ENCODE assay signal across 8 cellular contexts in the genomic region with DNA sequence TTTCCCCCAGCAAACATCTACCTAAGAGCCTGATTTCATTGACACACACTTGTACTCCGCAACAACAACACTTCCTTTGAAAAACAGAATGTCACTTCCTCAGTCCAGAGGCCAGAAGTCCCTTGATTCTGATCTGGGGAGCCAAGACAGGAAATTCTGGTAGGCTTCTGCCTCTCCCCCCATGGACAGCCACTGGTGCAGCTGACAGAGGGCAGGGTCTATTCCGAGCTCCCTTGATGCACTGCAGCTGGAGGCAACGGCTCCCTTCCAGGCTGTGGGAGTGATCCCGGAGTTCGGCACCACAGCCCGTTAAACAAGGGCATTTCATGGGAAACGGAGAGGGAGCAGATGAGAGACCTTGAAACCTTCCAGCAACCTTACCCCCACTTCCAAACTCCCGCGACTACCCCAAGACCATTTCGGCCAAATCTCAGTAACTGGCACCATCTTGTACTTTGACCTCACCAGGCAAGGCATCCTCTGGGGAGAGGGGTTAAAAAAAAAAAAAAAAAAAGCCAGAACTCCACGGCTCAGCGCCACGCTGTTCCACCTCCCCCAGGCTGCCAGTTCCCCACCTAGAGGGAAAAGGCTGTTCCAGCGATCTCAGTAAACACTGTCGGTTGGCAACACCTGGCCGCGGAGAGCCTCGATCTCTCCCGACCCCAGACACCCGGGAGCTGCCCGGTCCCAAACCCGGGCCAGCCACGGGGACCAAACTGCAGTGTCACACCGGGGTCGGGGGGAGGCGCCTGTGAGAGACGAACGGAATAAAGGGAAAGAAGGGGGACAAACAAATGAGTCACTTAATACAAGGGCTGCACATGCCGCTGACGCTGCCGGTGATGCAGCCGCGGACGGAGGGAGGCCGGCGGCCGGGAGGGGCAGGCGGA. TPM values are rescaled to one million over a fixed set of nuclear protein-coding genes. Genes with fewer than 3 reads are reported as not detected.
DNase-seq lines count a peak whose midpoint lies in the region; ATAC-seq and TF ChIP-seq lines count a peak whose summit lies in the region.

No MANE protein-coding gene starts in this region.

- intact Hi-C loops in mammary epithelial cell (cut with micrococcal nuclease): loop anchor here (1.0 kb wide), 1 partner anchor 188 kb away; no protein-coding TSS in a partner anchor
- intact Hi-C loops in spleen (cut with DNase I; ENCODE audit: low total_unique reads): loop anchor here (5.0 kb wide), 1 partner anchor 146 kb away; no protein-coding TSS in a partner anchor

- WGBS in mammary epithelial cell (ENCODE audit: low coverage, missing lambda C conversion rate): 9% methylated on average over 22 of the region's 38 CpGs
- WGBS in spleen, 5 donors: 1 to 4% (median 2%) methylated on average over 37 to 38 of the region's 38 CpGs

- H3K27me3 ChIP-seq in mammary epithelial cell (ENCODE audit: insufficient read depth, low read length): no peaks in the 10 kb centered on the region
- H3K27me3 ChIP-seq in spleen (replicated peaks in 1 of 7): no peaks in the 10 kb centered on the region

- dilution Hi-C loops in mammary epithelial cell (cut with HindIII; ENCODE audit: low sequenced_read_pairs): no loop called here

- peak overlapping the region; percentile 76 for H3K4me3 ChIP-seq in WI38 (ENCODE audit: low read depth, low read length)
- H3K4me3 ChIP-seq in mammary epithelial cell (replicated peaks in 1 of 3; ENCODE audit: insufficient read depth in 1 of 3, low read depth in 2 of 3, low read length in 3 of 3): peak overlapping the region; percentile 55 to 64 (median 62)
- peak overlapping the region; percentile 58 to 81 (median 73) for H3K4me3 ChIP-seq in spleen

- peak overlapping the region; percentile 44 for H3K9ac ChIP-seq in mammary epithelial cell (ENCODE audit: insufficient read depth, low read length)

- TF ChIP-seq POLR2A in spleen (IDR thresholded peaks at IDR 0.05): peak in 2 of 3 donors; percentile 47 to 52

- H3K36me3 ChIP-seq in mammary epithelial cell (ENCODE audit: insufficient read depth, low read length) (no peaks in the 10 kb centered on the region), spleen (no peaks in the 10 kb centered on the region)

- no peaks in the 10 kb centered on the region for H3K9me3 ChIP-seq in mammary epithelial cell (replicated peaks; ENCODE audit: insufficient read depth, low read length)
- H3K9me3 ChIP-seq in spleen: no peaks in the 10 kb centered on the region

- H4K20me1 ChIP-seq in mammary epithelial cell (ENCODE audit: insufficient read depth, low read length): no peaks in the 10 kb centered on the region

- H3K27ac ChIP-seq in mammary epithelial cell (ENCODE audit: insufficient read depth, low read depth, low read length) (no peak overlapping the region), spleen (peak overlapping the region; percentile 92 to 100 (median 98))

- peak overlapping the region; percentile 85 for H2AFZ ChIP-seq in mammary epithelial cell (ENCODE audit: low read depth, low read length)

- no peaks in the 10 kb centered on the region for H3K79me2 ChIP-seq in mammary epithelial cell (ENCODE audit: insufficient read depth, low read length)

- BruUV-seq in mammary epithelial cell (replicated peaks; lab: Mats Ljungman, UMichigan): no TSS peak

- ATAC-seq in GM18861 (IDR thresholded peaks at IDR 0.05; ENCODE audit: unreplicated experiment) (peak; percentile 41), HG03108 (IDR thresholded peaks at IDR 0.05; ENCODE audit: unreplicated experiment) (peak; percentile 38)

- CTCF ChIA-PET in mammary epithelial cell (lab: Charles Lee; ENCODE audit: low non-redundant PET): interaction anchor here (0.7 kb wide), 1 partner anchor 114 kb away, joined by 9 read pairs; no protein-coding TSS in a partner anchor

- peak overlapping the region; percentile 94 for H3K4me2 ChIP-seq in mammary epithelial cell (ENCODE audit: insufficient read depth, low read depth, low read length)

- DNase-seq in 8988T (peak; percentile 74), NCI-H2196 (lab: John Stamatoyannopoulos, UW; ENCODE audit: unreplicated experiment) (peak; percentile 76), mammary epithelial cell (peak; percentile 61), inferior parietal cortex (ENCODE audit: extremely low spot score) (peak; percentile 79), spleen (peak; percentile 95)

- TF ChIP-seq CTCF in WI38 (IDR thresholded peaks at IDR 0.05; ENCODE audit: low read depth, low read length) (peak; percentile 36), mammary epithelial cell (conservative IDR thresholded peaks at IDR 0.05 in 1 of 2, IDR thresholded peaks at IDR 0.05 in 1 of 2; ENCODE audit: extremely low read depth in 1 of 2, insufficient read depth in 1 of 2, low read depth in 1 of 2, low read length in 2 of 2) (peak in 1 of 2 donors; percentile 41), spleen (IDR thresholded peaks at IDR 0.05 in 8 of 11, conservative IDR thresholded peaks at IDR 0.05 in 3 of 11) (peak; percentile 20 to 76 (median 51))

- H3K4me1 ChIP-seq in mammary epithelial cell (ENCODE audit: insufficient read depth, low read length) (peaks cover 9% of the 10 kb centered on the region), spleen (peaks cover 8 to 84% (median 59%) of the 10 kb centered on the region in 6 donors)

- in situ Hi-C loops in mammary epithelial cell (cut with MboI; ENCODE audit: low sequenced_read_pairs in 2 of 2): loop anchor here (10.0 kb wide), 1 partner anchor 148 kb away; no protein-coding TSS in a partner anchor

RNA-seq across cellular contexts. Expression of a gene that starts 1.1 kb away (rescaled TPM):
- total RNA-seq in mammary epithelial cell: 1 to 10 TPM; 1.0 to 4.3 TPM
- 0.40 TPM for polyA plus RNA-seq in mammary epithelial cell
- 2.0 TPM for polyA minus RNA-seq in mammary epithelial cell
- 10 to 100 TPM; 43.9 to 57.7 (median 50.0) TPM for total RNA-seq in spleen
- 1 to 10 TPM; 2.3 to 6.8 (median 2.5) TPM for polyA plus RNA-seq in spleen

Comparison
In these comparisons a context has a peak if more than half of its experiments do, and no peak if none do; other contexts are left out.
1. RNA of a gene that starts 1.1 kb away (total RNA-seq): 43.9 to 57.7 TPM in spleen; 1.0 to 4.3 TPM in mammary epithelial cell; every median in the first group is over 4 times any median in the second.
2. Peak in every context shown above with its lines, with median percentiles within 50 percentile points of each other: DNase-seq and H3K4me3 ChIP-seq.